18 cellular contexts compared by ENCODE assay signal in the genomic region with DNA sequence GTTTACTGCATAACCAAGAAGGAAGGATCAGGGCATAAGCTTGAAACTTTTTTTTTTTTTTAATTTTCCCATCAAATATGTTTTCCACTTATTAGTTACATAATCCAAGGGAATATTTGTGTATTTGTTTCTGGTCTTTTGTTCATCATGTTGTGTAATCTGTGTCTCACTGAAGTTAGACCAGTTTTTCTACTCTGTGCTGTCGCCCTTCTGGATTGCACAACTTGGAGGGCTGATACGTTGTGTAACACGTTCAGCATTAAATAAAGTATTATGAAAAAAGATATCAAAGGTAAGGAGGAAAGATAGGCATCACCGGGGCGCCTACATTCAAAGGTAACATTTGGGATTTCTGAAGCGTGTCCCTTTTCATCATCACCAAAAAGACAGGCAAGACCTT. TPM values are rescaled to one million over a fixed set of nuclear protein-coding genes. Genes with fewer than 3 reads are reported as not detected.
A peak's percentile ranks its signal among the peaks of the same experiment; 100 is the strongest.
DNase-seq lines count a peak whose midpoint lies in the region; ATAC-seq and TF ChIP-seq lines count a peak whose summit lies in the region.
"Had no signal": no experiment of that assay in that cellular context is flagged by ENCODE, and none has a peak within 500 bp of the region (broad histone marks: within the 10 kb centered on the region; RNA-seq: fewer than 3 reads in every experiment).

No MANE protein-coding gene starts in this region.

- H3K4me3 ChIP-seq in fibroblast of mammary gland (ENCODE audit: control insufficient read depth, low read depth, low read length) (no peak overlapping the region), stomach (no peak overlapping the region), testis (no peak overlapping the region)
- H3K4me3 ChIP-seq: spleen had no signal

- TF ChIP-seq POLR2A in stomach (IDR thresholded peaks at IDR 0.05): no peak
- TF ChIP-seq POLR2A in testis (IDR thresholded peaks at IDR 0.05): no peak

- peaks cover 15 to 50% (median 32%) of the 10 kb centered on the region in 4 donors for H3K4me1 ChIP-seq in stomach
- H3K4me1 ChIP-seq in testis: peaks cover 4% of the 10 kb centered on the region

- H3K27me3 ChIP-seq in stomach (peaks cover 12 to 60% (median 21%) of the 10 kb centered on the region in 3 donors), testis (no peaks in the 10 kb centered on the region)

- no peak for TF ChIP-seq EP300 in stomach (IDR thresholded peaks at IDR 0.05)

- H3K36me3 ChIP-seq in stomach (no peaks in the 10 kb centered on the region), testis (ENCODE audit: low read depth, missing control alignments) (no peaks in the 10 kb centered on the region)
- H3K36me3 ChIP-seq: spleen had no signal

- DNase-seq in HPDE6-E6E7 (ENCODE audit: extremely low spot score) (peak; percentile 51), OCI-M1 (lab: John Stamatoyannopoulos, UW) (peak; percentile 23), fibroblast of mammary gland (ENCODE audit: low read depth) (peak; percentile 53), stomach (peak; percentile 55), T-helper 9 cell (no peak), testis (no peak), A172 (ENCODE audit: low spot score) (no peak)
- DNase-seq: activated CD8-positive, alpha-beta memory T cell treated with anti-CD3 and anti-CD28 coated beads, Interleukin-2, amount 50 U/mL, for 48 hours; central memory CD4-positive, alpha-beta T cell; COR-L47; NCI-H1417; NCI-H82; SK-N-SH; spleen had no signal

- H3K9me3 ChIP-seq in stomach: no peaks in the 10 kb centered on the region
- no peaks in the 10 kb centered on the region for H3K9me3 ChIP-seq in testis
- H3K9me3 ChIP-seq: SK-N-SH, spleen had no signal

- intact Hi-C loops in stomach (cut with DNase I; ENCODE audit: low total_unique reads) (no loop called here), testis (cut with DNase I; ENCODE audit: low total_unique reads) (no loop called here)

- H3K27ac ChIP-seq in stomach (peak overlapping the region in 4 of 5 donors; percentile 44 to 65 (median 53)), testis (no peak overlapping the region)
- H3K27ac ChIP-seq: spleen had no signal

- 33 to 45% (median 41%) methylated on average over 6 of the region's 6 CpGs for WGBS in stomach, 5 donors
- WGBS in testis, 2 donors: 85 to 91% methylated on average over 6 of the region's 6 CpGs

- no peak for ATAC-seq in HG03280 (IDR thresholded peaks at IDR 0.05; ENCODE audit: unreplicated experiment)
- ATAC-seq: activated naive CD4-positive, alpha-beta T cell treated with anti-CD3 and anti-CD28 coated beads, Interleukin-2, amount 50 U/mL, for 72 hours had no signal

- TF ChIP-seq CTCF in fibroblast of mammary gland (conservative IDR thresholded peaks at IDR 0.05; ENCODE audit: control insufficient read depth, insufficient read depth, low read depth, low read length): no peak
- no peak for TF ChIP-seq CTCF in stomach (IDR thresholded peaks at IDR 0.05)
- TF ChIP-seq CTCF in testis (IDR thresholded peaks at IDR 0.05): no peak

RNA-seq across cellular contexts. Expression of a gene that starts 3.3 kb away (rescaled TPM):
- 10 to 100 TPM in 1 of 5 donors, 1 to 10 TPM in 3, under 1 TPM in 1; 0.89 to 13.0 (median 8.4) TPM for total RNA-seq in stomach
- 1 to 10 TPM in 2 of 3 donors, under 1 TPM in 1; 0.92 to 2.7 (median 1.8) TPM for polyA plus RNA-seq in stomach
- total RNA-seq in testis: 1 to 10 TPM; 1.1 to 1.3 TPM
- 5.3 TPM for polyA plus RNA-seq in testis (ENCODE audit: insufficient read depth, low read depth, low replicate concordance)
- total RNA-seq in A172 (2014; rRNA removed; shearing (Covaris generic)): 6.5 and 8.2 TPM in 2 replicates
- total RNA-seq: mesenteric fat pad had no signal

RNA-seq across cellular contexts. Expression of a gene that starts 42.3 kb away (rescaled TPM):
- not detected for total RNA-seq in stomach
- 1 to 10 TPM in 1 of 3 donors, under 1 TPM in 2; 0.15 to 1.7 (median 0.31) TPM for polyA plus RNA-seq in stomach
- total RNA-seq in testis: not detected
- 20.3 TPM for polyA plus RNA-seq in testis (ENCODE audit: insufficient read depth, low read depth, low replicate concordance)
- not detected in 2 replicates for total RNA-seq in A172 (2014; rRNA removed; shearing (Covaris generic))
- total RNA-seq: activated naive CD4-positive, alpha-beta T cell treated with anti-CD3 and anti-CD28 coated beads, Interleukin-2, amount 50 U/mL, for 72 hours; endothelial cell of umbilical vein; mesenteric fat pad; spleen had no signal
- polyA plus RNA-seq: endothelial cell of umbilical vein, SK-N-SH had no signal

Comparison
In these comparisons a context has a peak if more than half of its experiments do, and no peak if none do; other contexts are left out.
1. DNase-seq: peak in HPDE6-E6E7 (single experiment), OCI-M1 (single experiment), fibroblast of mammary gland (single experiment) and stomach (single experiment); none in T-helper 9 cell (single experiment), testis (single experiment) and A172 (single experiment).
2. H3K27ac ChIP-seq: peak in stomach (4 of 5); none in testis (0 of 2).